8 cellular contexts compared by ENCODE assay signal in genomic region chr11:65651589-65652510, GRCh38. TPM values are rescaled to one million over a fixed set of nuclear protein-coding genes. Genes with fewer than 3 reads are reported as not detected.
DNase-seq lines count a peak whose midpoint lies in the region; ATAC-seq and TF ChIP-seq lines count a peak whose summit lies in the region.

No MANE protein-coding gene starts in this region.

- no peaks in the 10 kb centered on the region for H3K9me3 Mint-ChIP-seq in CD4-positive, CD25-positive, alpha-beta regulatory T cell
- no peaks in the 10 kb centered on the region for H3K9me3 Mint-ChIP-seq in activated T-cell treated with anti-CD3 and anti-CD28 coated beads, Interleukin-2, amount 50 U/mL, for 72 hours

- H3K4me3 ChIP-seq in CD4-positive, CD25-positive, alpha-beta regulatory T cell (ENCODE audit: low read depth, low read length) = peak overlapping the region; percentile 38
- H3K4me3 ChIP-seq in heart right ventricle = peak overlapping the region in 9 of 10 donors; percentile 40 to 61 (median 55)

- peaks cover 11% of the 10 kb centered on the region for H3K27me3 Mint-ChIP-seq in CD4-positive, CD25-positive, alpha-beta regulatory T cell
- H3K27me3 Mint-ChIP-seq in activated T-cell treated with anti-CD3 and anti-CD28 coated beads, Interleukin-2, amount 50 U/mL, for 72 hours (ENCODE audit: low read depth) = no peaks in the 10 kb centered on the region

- peaks cover 5 to 42% (median 27%) of the 10 kb centered on the region in 4 donors for H3K4me1 Mint-ChIP-seq in CD4-positive, CD25-positive, alpha-beta regulatory T cell
- peaks cover 40% of the 10 kb centered on the region for H3K4me1 Mint-ChIP-seq in activated T-cell treated with anti-CD3 and anti-CD28 coated beads, Interleukin-2, amount 50 U/mL, for 72 hours (ENCODE audit: low read depth)

- H3K27ac Mint-ChIP-seq in CD4-positive, CD25-positive, alpha-beta regulatory T cell = peak overlapping the region; percentile 93 to 97 (median 94)
- H3K27ac Mint-ChIP-seq in activated T-cell treated with anti-CD3 and anti-CD28 coated beads, Interleukin-2, amount 50 U/mL, for 72 hours = peak overlapping the region; percentile 82

- H3K27ac ChIP-seq in CD4-positive, CD25-positive, alpha-beta regulatory T cell (ENCODE audit: insufficient read depth, low read length, poor library complexity, severe bottlenecking) = peak overlapping the region; percentile 99
- peak overlapping the region; percentile 91 to 99 (median 96) for H3K27ac ChIP-seq in heart right ventricle

- WGBS in heart right ventricle, 2 donors = 21 to 27% methylated on average over 23 to 28 of the region's 28 CpGs

- intact Hi-C loops in heart right ventricle (cut with DNase I) = no loop called here

- H3K27me3 ChIP-seq in CD4-positive, CD25-positive, alpha-beta regulatory T cell (ENCODE audit: control insufficient read depth, insufficient read depth, low read length) = no peaks in the 10 kb centered on the region
- peaks cover 0 to 7% (median 0%) of the 10 kb centered on the region in 7 donors for H3K27me3 ChIP-seq in heart right ventricle

- DNase-seq in CD4-positive, CD25-positive, alpha-beta regulatory T cell = no peak
- DNase-seq in activated T-cell treated with anti-CD3 and anti-CD28 coated beads, Interleukin-2, amount 50 U/mL, for 72 hours = no peak
- DNase-seq in heart right ventricle (no peak), renal cortical epithelial cell (ENCODE audit: low read depth) (peak; percentile 19), SW 1271 (lab: John Stamatoyannopoulos, UW) (no peak)

- no peak for TF ChIP-seq CTCF in heart right ventricle (IDR thresholded peaks at IDR 0.05)

- peaks cover 58% of the 10 kb centered on the region for H3K36me3 ChIP-seq in CD4-positive, CD25-positive, alpha-beta regulatory T cell (ENCODE audit: control insufficient read depth, insufficient read depth, low read length)
- peaks cover 2 to 82% (median 40%) of the 10 kb centered on the region in 9 donors for H3K36me3 ChIP-seq in heart right ventricle

- peaks cover 35% of the 10 kb centered on the region for H3K4me1 ChIP-seq in CD4-positive, CD25-positive, alpha-beta regulatory T cell (ENCODE audit: control insufficient read depth, insufficient read depth, low read length, poor library complexity, severe bottlenecking)
- H3K4me1 ChIP-seq in heart right ventricle = peaks cover 23 to 66% (median 42%) of the 10 kb centered on the region in 9 donors

- H3K36me3 Mint-ChIP-seq in CD4-positive, CD25-positive, alpha-beta regulatory T cell = peaks cover 15% of the 10 kb centered on the region
- peaks cover 8 to 19% of the 10 kb centered on the region in 2 donors for H3K36me3 Mint-ChIP-seq in activated T-cell treated with anti-CD3 and anti-CD28 coated beads, Interleukin-2, amount 50 U/mL, for 72 hours (ENCODE audit: insufficient read depth in 2 of 2)

- ATAC-seq in CD4-positive, CD25-positive, alpha-beta regulatory T cell (ENCODE audit: low read depth in 2 of 2) = no peak
- ATAC-seq in HG03135 (IDR thresholded peaks at IDR 0.05; ENCODE audit: unreplicated experiment) (peak; percentile 12), heart right ventricle (peak; percentile 3 to 28 (median 16)), HG03469 (IDR thresholded peaks at IDR 0.05; ENCODE audit: unreplicated experiment) (no peak), GM21360 (IDR thresholded peaks at IDR 0.05; ENCODE audit: unreplicated experiment) (no peak)
- ATAC-seq in activated T-cell treated with anti-CD3 and anti-CD28 coated beads, Interleukin-2, amount 50 U/mL, for 72 hours (replicated peaks in 1 of 2) = no peak

- no peaks in the 10 kb centered on the region for H3K9me3 ChIP-seq in CD4-positive, CD25-positive, alpha-beta regulatory T cell (ENCODE audit: control insufficient read depth in 2 of 2, low read length in 2 of 2)
- no peaks in the 10 kb centered on the region for H3K9me3 ChIP-seq in heart right ventricle

- H3K4me3 Mint-ChIP-seq in CD4-positive, CD25-positive, alpha-beta regulatory T cell = peak overlapping the region; percentile 90 to 94 (median 90)
- H3K4me3 Mint-ChIP-seq in activated T-cell treated with anti-CD3 and anti-CD28 coated beads, Interleukin-2, amount 50 U/mL, for 72 hours = peak overlapping the region; percentile 70 to 74

RNA-seq across cellular contexts. Expression of gene RELA, which starts 10.9 kb away (rescaled TPM):
- total RNA-seq in CD4-positive, CD25-positive, alpha-beta regulatory T cell = 295 TPM
- polyA plus RNA-seq in CD4-positive, CD25-positive, alpha-beta regulatory T cell = 10 to 100 TPM; 40.3 to 66.1 (median 53.3) TPM
- total RNA-seq in activated T-cell treated with anti-CD3 and anti-CD28 coated beads, Interleukin-2, amount 50 U/mL, for 72 hours = 100 to 1,000 TPM; 116 to 121 TPM
- 10 to 100 TPM; 30.7 to 55.2 (median 40.0) TPM for total RNA-seq in heart right ventricle
- 10 to 100 TPM; 28.9 to 38.3 TPM for polyA plus RNA-seq in heart right ventricle
- total RNA-seq in renal cortical epithelial cell = 15.3 and 23.2 TPM in 2 replicates

RNA-seq across cellular contexts. Expression of gene SIPA1, which starts 13.9 kb away (rescaled TPM):
- total RNA-seq in CD4-positive, CD25-positive, alpha-beta regulatory T cell = 200 TPM
- 10 to 100 TPM; 74.7 to 91.5 (median 83.1) TPM for polyA plus RNA-seq in CD4-positive, CD25-positive, alpha-beta regulatory T cell
- total RNA-seq in activated T-cell treated with anti-CD3 and anti-CD28 coated beads, Interleukin-2, amount 50 U/mL, for 72 hours = 100 to 1,000 TPM; 132 to 137 TPM
- total RNA-seq in heart right ventricle (10 to 100 TPM; 11.8 to 39.7 (median 15.6) TPM), renal cortical epithelial cell (16.8 and 29.1 TPM in 2 replicates)
- 10 to 100 TPM; 32.6 to 85.9 TPM for polyA plus RNA-seq in heart right ventricle

RNA-seq across cellular contexts. Expression of gene PCNX3, which starts 36.3 kb away (rescaled TPM):
- total RNA-seq in CD4-positive, CD25-positive, alpha-beta regulatory T cell = 61.3 TPM
- polyA plus RNA-seq in CD4-positive, CD25-positive, alpha-beta regulatory T cell = 1 to 10 TPM; 1.9 to 2.6 (median 2.2) TPM
- 10 to 100 TPM; 45.9 TPM for total RNA-seq in activated T-cell treated with anti-CD3 and anti-CD28 coated beads, Interleukin-2, amount 50 U/mL, for 72 hours
- total RNA-seq in heart right ventricle (10 to 100 TPM in 9 of 10 donors, 1 to 10 TPM in 1; 9.4 to 16.9 (median 11.7) TPM), renal cortical epithelial cell (16.7 and 50.2 TPM in 2 replicates)
- 10 to 100 TPM in 1 of 2 donors, 1 to 10 TPM in 1; 9.7 to 11.6 TPM for polyA plus RNA-seq in heart right ventricle

RNA-seq across cellular contexts. Expression of gene MAP3K11, which starts 37.8 kb away (rescaled TPM):
- 73.1 TPM for total RNA-seq in CD4-positive, CD25-positive, alpha-beta regulatory T cell
- polyA plus RNA-seq in CD4-positive, CD25-positive, alpha-beta regulatory T cell = 10 to 100 TPM in 2 of 4 donors, 1 to 10 TPM in 2; 8.1 to 11.6 (median 9.8) TPM
- total RNA-seq in activated T-cell treated with anti-CD3 and anti-CD28 coated beads, Interleukin-2, amount 50 U/mL, for 72 hours = 10 to 100 TPM; 57.3 to 70.1 TPM
- 10 to 100 TPM; 23.1 to 45.6 (median 34.2) TPM for total RNA-seq in heart right ventricle
- polyA plus RNA-seq in heart right ventricle = 10 to 100 TPM; 32.5 to 69.9 TPM
- 27.1 and 43.3 TPM in 2 replicates for total RNA-seq in renal cortical epithelial cell

RNA-seq across cellular contexts. Expression of gene KCNK7, which starts 56.2 kb away (rescaled TPM):
- total RNA-seq in CD4-positive, CD25-positive, alpha-beta regulatory T cell = 5.5 TPM
- polyA plus RNA-seq in CD4-positive, CD25-positive, alpha-beta regulatory T cell = 1 to 10 TPM in 1 of 4 donors, under 1 TPM in 2, not detected in 1; 0.19 to 1.5 (median 0.76) TPM
- total RNA-seq in activated T-cell treated with anti-CD3 and anti-CD28 coated beads, Interleukin-2, amount 50 U/mL, for 72 hours = under 1 TPM; 0.34 to 0.39 TPM
- total RNA-seq in heart right ventricle (1 to 10 TPM in 2 of 10 donors, under 1 TPM in 6, not detected in 2; 0.22 to 1.5 (median 0.35) TPM), renal cortical epithelial cell (0.20 TPM in 1 of 2 replicates, not detected in the other)
- 1 to 10 TPM in 1 of 2 donors, under 1 TPM in 1; 0.48 to 1.4 TPM for polyA plus RNA-seq in heart right ventricle

Comparison
In these comparisons a context has a peak if more than half of its experiments do, and no peak if none do; other contexts are left out.
1. ATAC-seq: peak in HG03135 (single experiment) and heart right ventricle (8 of 8); none in CD4-positive, CD25-positive, alpha-beta regulatory T cell (0 of 2), activated T-cell treated with anti-CD3 and anti-CD28 coated beads, Interleukin-2, amount 50 U/mL, for 72 hours (0 of 2), HG03469 (single experiment) and GM21360 (single experiment).